22 cellular contexts compared by ENCODE assay signal in the genomic region with DNA sequence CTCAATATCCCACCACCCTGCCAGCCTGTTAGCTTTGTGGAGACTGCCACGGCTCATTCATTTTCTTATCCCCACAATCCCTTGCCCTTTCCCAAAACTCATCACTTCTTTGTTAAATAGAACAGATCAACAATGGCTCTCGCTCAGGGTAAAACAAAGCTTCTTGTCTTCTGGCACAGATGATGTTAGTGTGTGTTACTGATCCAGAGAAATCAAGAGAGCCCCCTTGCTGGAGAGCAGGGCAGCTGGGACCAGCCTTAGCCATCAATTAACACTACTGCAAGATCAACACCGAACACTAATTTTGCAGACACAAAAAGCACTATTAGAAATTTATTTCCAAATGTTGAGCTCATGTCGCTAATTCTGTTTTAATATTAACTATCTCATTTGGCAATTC.
"Had no signal": no experiment of that assay in that cellular context is flagged by ENCODE, and none has a peak within 500 bp of the region (broad histone marks: within the 10 kb centered on the region; RNA-seq: fewer than 3 reads in every experiment).

No MANE protein-coding gene starts in this region.

- H3K4me3 ChIP-seq: gastrocnemius medialis, skin epidermis, thyroid gland, upper lobe of left lung had no signal

- H3K36me3 ChIP-seq: gastrocnemius medialis, thyroid gland, upper lobe of left lung had no signal

- DNase-seq: activated B cell treated with CpG ODN at 0.5 μM for 24 hours; activated CD4-positive, alpha-beta T cell treated with anti-CD3 and anti-CD28 coated beads, Interleukin-2, amount 50 U/mL, for 1 hour; activated CD8-positive, alpha-beta T cell treated with anti-CD3 and anti-CD28 coated beads for 36 hours; activated gamma-delta T cell treated with Interleukin-2 at 50 U/mL for 16 hours; activated naive CD4-positive, alpha-beta T cell treated with anti-CD3 and anti-CD28 coated beads, Interleukin-2, amount 50 U/mL, for 16 hours; activated T-cell treated with anti-CD3 and anti-CD28 coated beads, Interleukin-2, amount 50 U/mL, for 4 hours; effector memory CD4-positive, alpha-beta T cell; gastrocnemius medialis; immature natural killer cell; kidney; left colon; mammary epithelial cell; natural killer cell; stimulated activated CD4-positive, alpha-beta T cell treated with anti-CD3 and anti-CD28 coated beads, Interleukin-12 subunit alpha, Interleukin-12 subunit beta, amount 100 ng/mL, for 4 hours; stimulated activated CD4-positive, alpha-beta T cell treated with anti-CD3 and anti-CD28 coated beads, Interleukin-4, amount 100 ng/mL, for 1 hour; stimulated activated naive CD8-positive, alpha-beta T cell treated with anti-CD3 and anti-CD28 coated beads, Interleukin-15, Interleukin-2, amounts not matched to agents 100 U/mL and 50 U/mL, for 24 hours; T-cell; thyroid gland; upper lobe of left lung had no signal

- H3K27me3 ChIP-seq: gastrocnemius medialis, thyroid gland, upper lobe of left lung had no signal

- ATAC-seq: activated CD8-positive, alpha-beta T cell treated with anti-CD3 and anti-CD28 coated beads for 36 hours; activated T-cell treated with anti-CD3 and anti-CD28 coated beads, Interleukin-2, amount 50 U/mL, for 4 hours; activated T-helper 17 cell treated with anti-CD3 and anti-CD28 coated beads, Interleukin-2, amount 50 U/mL, for 72 hours; gastrocnemius medialis; left colon; natural killer cell; sciatic nerve; stimulated activated naive CD8-positive, alpha-beta T cell treated with anti-CD3 and anti-CD28 coated beads, Interleukin-15, Interleukin-2, amounts not matched to agents 100 U/mL and 50 U/mL, for 24 hours; T-cell had no signal

- H3K9me3 ChIP-seq: gastrocnemius medialis, thyroid gland, upper lobe of left lung had no signal

- H3K27ac ChIP-seq: gastrocnemius medialis, skin epidermis, thyroid gland, upper lobe of left lung had no signal

- H3K4me1 ChIP-seq: gastrocnemius medialis, upper lobe of left lung had no signal
